21 cellular contexts compared by ENCODE assay signal in the genomic region with DNA sequence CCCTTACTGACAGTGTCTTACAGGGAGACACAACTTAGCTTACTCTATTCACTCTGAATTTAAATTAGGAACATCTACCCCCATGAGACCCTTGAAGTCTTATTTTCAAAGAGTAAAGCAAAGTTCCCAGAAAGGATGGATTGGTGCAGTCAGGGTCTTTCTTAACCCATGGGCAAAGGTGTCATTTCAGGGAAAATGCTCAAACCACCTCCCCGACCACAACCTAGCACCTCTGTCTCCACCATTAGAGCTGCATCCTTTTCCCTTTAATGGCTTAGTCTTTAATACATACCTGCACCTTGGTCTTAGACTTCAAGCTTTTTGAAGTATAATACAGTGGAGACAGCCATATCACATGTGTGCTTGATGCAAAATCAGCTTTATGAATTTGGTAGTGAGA. TPM values are rescaled to one million over a fixed set of nuclear protein-coding genes. Genes with fewer than 3 reads are reported as not detected.
DNase-seq lines count a peak whose midpoint lies in the region; ATAC-seq and FAIRE-seq lines count a peak whose summit lies in the region.
"Had no signal": no experiment of that assay in that cellular context is flagged by ENCODE, and none has a peak within 500 bp of the region (broad histone marks: within the 10 kb centered on the region; RNA-seq: fewer than 3 reads in every experiment).

No MANE protein-coding gene starts in this region.

- H3K4me3 Mint-ChIP-seq in activated naive CD4-positive, alpha-beta T cell treated with anti-CD3 and anti-CD28 coated beads, Interleukin-2, amount 10 ng/mL, durations not matched to agents 7 days and 5 days, result peak overlapping the region; percentile 100
- H3K4me3 Mint-ChIP-seq in T-helper 17 cell, result peak overlapping the region; percentile 99
- peak overlapping the region; percentile 96 for H3K4me3 Mint-ChIP-seq in central memory CD8-positive, alpha-beta T cell
- H3K4me3 Mint-ChIP-seq: nephron progenitor cell, WTC11 had no signal

- no peaks in the 10 kb centered on the region for H3K9me3 Mint-ChIP-seq in activated naive CD4-positive, alpha-beta T cell treated with anti-CD3 and anti-CD28 coated beads, Interleukin-2, amount 10 ng/mL, durations not matched to agents 7 days and 5 days
- no peaks in the 10 kb centered on the region for H3K9me3 Mint-ChIP-seq in central memory CD8-positive, alpha-beta T cell

- peaks cover 71% of the 10 kb centered on the region for H3K4me1 Mint-ChIP-seq in activated naive CD4-positive, alpha-beta T cell treated with anti-CD3 and anti-CD28 coated beads, Interleukin-2, amount 10 ng/mL, durations not matched to agents 7 days and 5 days
- H3K4me1 Mint-ChIP-seq in T-helper 17 cell, result peaks cover 85% of the 10 kb centered on the region
- H3K4me1 Mint-ChIP-seq in central memory CD8-positive, alpha-beta T cell, result peaks cover 91% of the 10 kb centered on the region

- no peak for DNase-seq in activated naive CD4-positive, alpha-beta T cell treated with anti-CD3 and anti-CD28 coated beads, Interleukin-2, amount 10 ng/mL, durations not matched to agents 7 days and 5 days
- no peak for DNase-seq in activated naive CD4-positive, alpha-beta T cell (lab: John Stamatoyannopoulos, UW)
- DNase-seq in T-helper 17 cell (no peak), left colon (no peak), RCC 7860 (ENCODE audit: low spot score) (no peak)
- no peak for DNase-seq in central memory CD8-positive, alpha-beta T cell (ENCODE audit: low spot score in 2 of 2)
- DNase-seq: brain microvascular endothelial cell, NCI-H187 treated with DMSO at 0.1 percent for 48 hours, NCI-H226, NCI-H82, nephron progenitor cell, OCI-M1, posterior cingulate gyrus had no signal

- CTCF ChIA-PET in activated naive CD4-positive, alpha-beta T cell treated with anti-CD3 and anti-CD28 coated beads, Interleukin-2, amount 10 ng/mL, durations not matched to agents 7 days and 5 days (lab: Charles Lee), result interaction anchor here (1.0 to 24.2 kb wide), 7 partner anchors 9 to 47 kb away, joined by 4 to 465 read pairs (median 15); no protein-coding TSS in a partner anchor

- intact Hi-C loops in left colon (cut with DNase I, micrococcal nuclease), result no loop called here

- peak overlapping the region; percentile 79 for H3K27ac Mint-ChIP-seq in activated naive CD4-positive, alpha-beta T cell treated with anti-CD3 and anti-CD28 coated beads, Interleukin-2, amount 10 ng/mL, durations not matched to agents 7 days and 5 days
- H3K27ac Mint-ChIP-seq in T-helper 17 cell, result peak overlapping the region; percentile 100
- peak overlapping the region; percentile 99 for H3K27ac Mint-ChIP-seq in central memory CD8-positive, alpha-beta T cell (ENCODE audit: low read depth)
- H3K27ac Mint-ChIP-seq: nephron progenitor cell, WTC11 had no signal

- H3K9me3 ChIP-seq in T-helper 17 cell (ENCODE audit: control insufficient read depth, low read length, poor library complexity, severe bottlenecking), result no peaks in the 10 kb centered on the region
- H3K9me3 ChIP-seq: sigmoid colon had no signal

- peaks cover 99% of the 10 kb centered on the region for H3K36me3 Mint-ChIP-seq in activated naive CD4-positive, alpha-beta T cell treated with anti-CD3 and anti-CD28 coated beads, Interleukin-2, amount 10 ng/mL, durations not matched to agents 7 days and 5 days
- H3K36me3 Mint-ChIP-seq in T-helper 17 cell (ENCODE audit: low read depth), result peaks cover 46% of the 10 kb centered on the region
- H3K36me3 Mint-ChIP-seq in central memory CD8-positive, alpha-beta T cell (ENCODE audit: insufficient read depth), result peaks cover 76% of the 10 kb centered on the region

- no peak for ATAC-seq in T-helper 17 cell
- ATAC-seq in central memory CD8-positive, alpha-beta T cell (replicated peaks; ENCODE audit: extremely low read depth, poor library complexity, severe bottlenecking), result no peak
- no peak for ATAC-seq in left colon
- ATAC-seq in GM21360 (IDR thresholded peaks at IDR 0.05; ENCODE audit: unreplicated experiment), result no peak
- ATAC-seq: HCT116 had no signal

- no peak for FAIRE-seq in RCC 7860 (lab: Jason Lieb, UNC)
- FAIRE-seq: colon had no signal

- H3K27me3 Mint-ChIP-seq in activated naive CD4-positive, alpha-beta T cell treated with anti-CD3 and anti-CD28 coated beads, Interleukin-2, amount 10 ng/mL, durations not matched to agents 7 days and 5 days, result no peaks in the 10 kb centered on the region
- H3K27me3 Mint-ChIP-seq in T-helper 17 cell, result no peaks in the 10 kb centered on the region
- no peaks in the 10 kb centered on the region for H3K27me3 Mint-ChIP-seq in central memory CD8-positive, alpha-beta T cell

RNA-seq across cellular contexts. Expression of gene LCP2, which starts 5.1 kb away (rescaled TPM):
- 100 to 1,000 TPM; 304 to 333 TPM for total RNA-seq in T-helper 17 cell
- 10 to 100 TPM in 1 of 2 donors, 1 to 10 TPM in 1; 5.9 to 15.5 TPM for total RNA-seq in left colon
- total RNA-seq: Daoy had no signal

RNA-seq across cellular contexts. Expression of gene C5orf58, which starts 59.7 kb away (rescaled TPM):
- total RNA-seq in T-helper 17 cell (not detected), left colon (not detected)
- total RNA-seq: Daoy; left lobe of liver; sigmoid colon; T-helper 2 cell treated with Interferon-gamma antibody and Interleukin-4, amounts not matched to agents 100 ng/mL and 5 ng/mL, for 36 hours had no signal

Comparison
In these comparisons a context has a peak if more than half of its experiments do, and no peak if none do; other contexts are left out.
1. RNA of gene LCP2, which starts 5.1 kb away (total RNA-seq): 304 to 333 TPM in T-helper 17 cell; 5.9 to 15.5 TPM in left colon; every median in the first group is over 10 times any median in the second.
2. Peak in every context shown above with its lines, with median percentiles within 50 percentile points of each other: H3K27ac Mint-ChIP-seq and H3K4me3 Mint-ChIP-seq.